9 cellular contexts compared by ENCODE assay signal in the genomic region with DNA sequence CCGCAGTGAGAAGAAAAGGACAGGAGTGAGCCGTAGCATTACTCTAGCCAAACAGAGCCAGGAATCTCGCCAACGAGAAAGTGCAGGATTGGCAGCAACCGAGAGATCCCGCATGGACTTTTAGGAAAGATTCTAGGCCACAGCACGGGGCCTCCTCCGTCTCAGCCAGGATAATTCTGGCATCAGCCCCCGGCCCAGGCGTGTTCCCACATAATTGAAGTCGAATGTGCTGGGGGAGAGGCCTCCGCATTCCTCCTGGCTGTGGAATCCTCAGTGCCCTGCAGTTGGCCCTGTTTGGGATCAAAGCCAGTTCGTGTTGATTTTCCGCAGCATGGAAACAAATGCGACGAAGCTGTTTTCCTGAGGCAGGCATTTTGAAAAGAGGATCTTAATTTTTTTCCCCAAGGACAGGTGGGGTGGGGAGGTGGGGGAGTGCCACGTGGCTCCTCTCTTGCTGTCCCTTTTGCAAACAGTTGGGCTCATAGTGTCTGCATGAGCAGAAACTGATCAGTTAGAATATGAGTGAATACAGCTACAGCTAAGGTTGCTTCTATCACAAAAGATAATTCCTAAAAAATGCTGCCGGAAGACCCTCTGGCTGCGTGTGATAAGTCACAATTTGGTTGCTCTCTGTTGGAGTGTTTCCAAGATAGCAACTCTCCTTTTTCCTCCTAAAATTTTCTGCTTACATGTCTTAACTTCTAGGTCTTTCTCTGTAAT. TPM values are rescaled to one million over a fixed set of nuclear protein-coding genes. Genes with fewer than 3 reads are reported as not detected.
DNase-seq lines count a peak whose midpoint lies in the region; ATAC-seq and TF ChIP-seq lines count a peak whose summit lies in the region.
"Had no signal": no experiment of that assay in that cellular context is flagged by ENCODE, and none has a peak within 500 bp of the region (broad histone marks: within the 10 kb centered on the region; RNA-seq: fewer than 3 reads in every experiment).

No MANE protein-coding gene starts in this region.

- H3K36me3 ChIP-seq in esophagus muscularis mucosa (peaks cover 0 to 13% (median 1%) of the 10 kb centered on the region in 4 donors), mesenchymal stem cell (ENCODE audit: control insufficient read depth in 1 of 2, insufficient read depth in 2 of 2, low read depth in 1 of 2, low read length in 2 of 2) (peaks cover 9 to 14% of the 10 kb centered on the region in 2 experiments), thyroid gland (no peaks in the 10 kb centered on the region)
- H3K36me3 ChIP-seq: SJSA1 had no signal

- H3K4me2 ChIP-seq in mesenchymal stem cell (ENCODE audit: low read length, poor library complexity, severe bottlenecking) = no peak overlapping the region

- no peak overlapping the region for H3K4me3 Mint-ChIP-seq in activated T-cell treated with anti-CD3 and anti-CD28 coated beads, Interleukin-2, amount 50 U/mL, for 72 hours

- peak overlapping the region; percentile 24 to 38 (median 32) for H3K4me3 ChIP-seq in esophagus muscularis mucosa
- H3K4me3 ChIP-seq in mesenchymal stem cell (ENCODE audit: insufficient read depth in 1 of 2, low read depth in 1 of 2, low read length in 2 of 2) = peak overlapping the region in 1 of 2 experiments; percentile 7
- H3K4me3 ChIP-seq in thyroid gland (replicated peaks in 1 of 3) = no peak overlapping the region
- H3K4me3 ChIP-seq: SJSA1 had no signal

- H3K14ac ChIP-seq in mesenchymal stem cell (ENCODE audit: low read length in 2 of 2) = no peak overlapping the region

- intact Hi-C loops in esophagus muscularis mucosa (cut with DNase I) = no loop called here
- intact Hi-C loops in thyroid gland (cut with DNase I) = no loop called here

- H4K8ac ChIP-seq in mesenchymal stem cell (ENCODE audit: low read length) = no peak overlapping the region

- H3K9me3 ChIP-seq in esophagus muscularis mucosa (no peaks in the 10 kb centered on the region), mesenchymal stem cell (ENCODE audit: control insufficient read depth, low read length) (no peaks in the 10 kb centered on the region), thyroid gland (no peaks in the 10 kb centered on the region)
- H3K9me3 ChIP-seq: SJSA1 had no signal

- H3K27ac Mint-ChIP-seq in activated T-cell treated with anti-CD3 and anti-CD28 coated beads, Interleukin-2, amount 50 U/mL, for 72 hours = no peak overlapping the region

- no peak overlapping the region for H3K4ac ChIP-seq in mesenchymal stem cell (ENCODE audit: low read depth in 1 of 2, low read length in 2 of 2)

- no peak overlapping the region for H2BK120ac ChIP-seq in mesenchymal stem cell (ENCODE audit: low read depth, low read length)

- H2BK5ac ChIP-seq in mesenchymal stem cell (ENCODE audit: low read depth, low read length, poor library complexity, severe bottlenecking) = no peak overlapping the region

- H3K79me1 ChIP-seq in mesenchymal stem cell (replicated peaks; ENCODE audit: low read length, poor library complexity, severe bottlenecking) = peaks cover 9% of the 10 kb centered on the region

- peak overlapping the region; percentile 73 for H3K9ac ChIP-seq in mesenchymal stem cell (ENCODE audit: low read length)

- no peaks in the 10 kb centered on the region for H3K9me3 Mint-ChIP-seq in activated T-cell treated with anti-CD3 and anti-CD28 coated beads, Interleukin-2, amount 50 U/mL, for 72 hours

- DNase-seq in NCI-H446 (lab: John Stamatoyannopoulos, UW) (peak; percentile 36 to 81), esophagus muscularis mucosa (ENCODE audit: extremely low spot score) (peak; percentile 92), mesenchymal stem cell (no peak), thyroid gland (peak; percentile 37 to 61), NCI-H1436 treated with DMSO at 0.1 percent for 48 hours (lab: John Stamatoyannopoulos, UW) (no peak)
- no peak for DNase-seq in activated T-cell treated with anti-CD3 and anti-CD28 coated beads, Interleukin-2, amount 50 U/mL, for 72 hours

- no peak overlapping the region for H4K91ac ChIP-seq in mesenchymal stem cell (ENCODE audit: low read length)

- no peak overlapping the region for H3K18ac ChIP-seq in mesenchymal stem cell (ENCODE audit: low read depth in 1 of 2, low read length in 2 of 2)

- TF ChIP-seq POLR2A in esophagus muscularis mucosa (IDR thresholded peaks at IDR 0.05; ENCODE audit: low read depth) = no peak
- TF ChIP-seq POLR2A in thyroid gland (IDR thresholded peaks at IDR 0.05) = no peak

- H2AK5ac ChIP-seq in mesenchymal stem cell (ENCODE audit: low read length, severe bottlenecking) = no peak overlapping the region

- H3K4me1 ChIP-seq in esophagus muscularis mucosa (peaks cover 14 to 26% (median 24%) of the 10 kb centered on the region in 4 donors), mesenchymal stem cell (ENCODE audit: control insufficient read depth, insufficient read depth, low read depth, low read length) (peaks cover 6% of the 10 kb centered on the region), thyroid gland (peaks cover 10 to 14% of the 10 kb centered on the region in 2 donors)

- no peak overlapping the region for H2BK15ac ChIP-seq in mesenchymal stem cell (ENCODE audit: low read depth, poor library complexity, severe bottlenecking)

- H3K27me3 Mint-ChIP-seq in activated T-cell treated with anti-CD3 and anti-CD28 coated beads, Interleukin-2, amount 50 U/mL, for 72 hours (ENCODE audit: low read depth) = no peaks in the 10 kb centered on the region

- no peaks in the 10 kb centered on the region for H3K36me3 Mint-ChIP-seq in activated T-cell treated with anti-CD3 and anti-CD28 coated beads, Interleukin-2, amount 50 U/mL, for 72 hours (ENCODE audit: insufficient read depth in 2 of 2)

- peak overlapping the region; percentile 76 to 84 (median 79) for H3K27ac ChIP-seq in esophagus muscularis mucosa (replicated peaks in 1 of 4)
- H3K27ac ChIP-seq in mesenchymal stem cell (ENCODE audit: low read length, poor library complexity, severe bottlenecking) = no peak overlapping the region
- peak overlapping the region in 2 of 3 donors; percentile 19 to 64 for H3K27ac ChIP-seq in thyroid gland
- H3K27ac ChIP-seq: SJSA1 had no signal

- 4% methylated on average over 17 of the region's 19 CpGs for WGBS in esophagus muscularis mucosa
- 47% methylated on average over 19 of the region's 19 CpGs for WGBS in mesenchymal stem cell
- WGBS in thyroid gland, 2 donors = 26 to 41% methylated on average over 9 to 19 of the region's 19 CpGs

- ATAC-seq in HG02852 (IDR thresholded peaks at IDR 0.05; ENCODE audit: unreplicated experiment) (no peak), GM18909 (IDR thresholded peaks at IDR 0.05; ENCODE audit: poor library complexity, unreplicated experiment) (no peak)
- no peak for ATAC-seq in activated T-cell treated with anti-CD3 and anti-CD28 coated beads, Interleukin-2, amount 50 U/mL, for 72 hours (replicated peaks in 1 of 2)

- no peaks in the 10 kb centered on the region for H3K27me3 ChIP-seq in esophagus muscularis mucosa
- no peaks in the 10 kb centered on the region for H3K27me3 ChIP-seq in mesenchymal stem cell (ENCODE audit: control insufficient read depth in 1 of 2, insufficient read depth in 1 of 2, low read length in 2 of 2)
- H3K27me3 ChIP-seq in thyroid gland = no peaks in the 10 kb centered on the region
- H3K27me3 ChIP-seq: SJSA1 had no signal

- H2BK12ac ChIP-seq in mesenchymal stem cell (ENCODE audit: low read length in 2 of 2) = no peak overlapping the region

- no peaks in the 10 kb centered on the region for H3K4me1 Mint-ChIP-seq in activated T-cell treated with anti-CD3 and anti-CD28 coated beads, Interleukin-2, amount 50 U/mL, for 72 hours (ENCODE audit: low read depth)

- TF ChIP-seq CTCF in esophagus muscularis mucosa (IDR thresholded peaks at IDR 0.05) (no peak), thyroid gland (IDR thresholded peaks at IDR 0.05) (no peak)

- no peak overlapping the region for H3K23ac ChIP-seq in mesenchymal stem cell (ENCODE audit: low read length in 2 of 2)

- TF ChIP-seq EP300 in esophagus muscularis mucosa (IDR thresholded peaks at IDR 0.05) = no peak

- H2AFZ ChIP-seq in mesenchymal stem cell (ENCODE audit: low read depth, low read length) = no peak overlapping the region

RNA-seq across cellular contexts. Expression of a gene that starts 37.3 kb away (rescaled TPM):
- 10 to 100 TPM; 32.0 to 57.3 (median 52.0) TPM for total RNA-seq in esophagus muscularis mucosa
- polyA plus RNA-seq in mesenchymal stem cell (2013, experiment 1 of 2) = 58.3 TPM
- 50.3 TPM for polyA plus RNA-seq in mesenchymal stem cell (2013, experiment 2 of 2)
- total RNA-seq in thyroid gland = 100 to 1,000 TPM in 1 of 4 donors, 10 to 100 TPM in 3; 63.1 to 102 (median 63.8) TPM
- 10 to 100 TPM; 45.4 to 47.9 TPM for total RNA-seq in activated T-cell treated with anti-CD3 and anti-CD28 coated beads, Interleukin-2, amount 50 U/mL, for 72 hours

RNA-seq across cellular contexts. Expression of a gene that starts 49.4 kb away (rescaled TPM):
- total RNA-seq in esophagus muscularis mucosa (10 to 100 TPM; 17.4 to 23.8 (median 20.7) TPM), thyroid gland (10 to 100 TPM; 18.4 to 23.5 (median 21.9) TPM)
- 12.9 TPM for polyA plus RNA-seq in mesenchymal stem cell (2013, experiment 1 of 2)
- polyA plus RNA-seq in mesenchymal stem cell (2013, experiment 2 of 2) = 13.5 TPM
- 10 to 100 TPM; 20.2 to 32.1 TPM for total RNA-seq in activated T-cell treated with anti-CD3 and anti-CD28 coated beads, Interleukin-2, amount 50 U/mL, for 72 hours

RNA-seq across cellular contexts. Expression of a gene that starts 49.5 kb away (rescaled TPM):
- 10 to 100 TPM in 3 of 4 donors, 1 to 10 TPM in 1; 8.8 to 21.6 (median 16.8) TPM for total RNA-seq in esophagus muscularis mucosa
- 8.6 TPM for polyA plus RNA-seq in mesenchymal stem cell (2013, experiment 1 of 2)
- polyA plus RNA-seq in mesenchymal stem cell (2013, experiment 2 of 2) = 10.1 TPM
- total RNA-seq in thyroid gland = 10 to 100 TPM; 43.0 to 65.5 (median 52.8) TPM
- total RNA-seq in activated T-cell treated with anti-CD3 and anti-CD28 coated beads, Interleukin-2, amount 50 U/mL, for 72 hours = 10 to 100 TPM; 32.4 to 34.5 TPM

Comparison
In these comparisons a context has a peak if more than half of its experiments do, and no peak if none do; other contexts are left out.
1. DNase-seq: peak in NCI-H446 (2 of 2), esophagus muscularis mucosa (single experiment) and thyroid gland (2 of 2); none in mesenchymal stem cell (single experiment), NCI-H1436 treated with DMSO at 0.1 percent for 48 hours (single experiment) and activated T-cell treated with anti-CD3 and anti-CD28 coated beads, Interleukin-2, amount 50 U/mL, for 72 hours (0 of 2).
2. H3K4me3 ChIP-seq: peak in esophagus muscularis mucosa (4 of 4); none in thyroid gland (0 of 3).